Comparison of ENCODE assay signal across 8 cellular contexts in the genomic region with DNA sequence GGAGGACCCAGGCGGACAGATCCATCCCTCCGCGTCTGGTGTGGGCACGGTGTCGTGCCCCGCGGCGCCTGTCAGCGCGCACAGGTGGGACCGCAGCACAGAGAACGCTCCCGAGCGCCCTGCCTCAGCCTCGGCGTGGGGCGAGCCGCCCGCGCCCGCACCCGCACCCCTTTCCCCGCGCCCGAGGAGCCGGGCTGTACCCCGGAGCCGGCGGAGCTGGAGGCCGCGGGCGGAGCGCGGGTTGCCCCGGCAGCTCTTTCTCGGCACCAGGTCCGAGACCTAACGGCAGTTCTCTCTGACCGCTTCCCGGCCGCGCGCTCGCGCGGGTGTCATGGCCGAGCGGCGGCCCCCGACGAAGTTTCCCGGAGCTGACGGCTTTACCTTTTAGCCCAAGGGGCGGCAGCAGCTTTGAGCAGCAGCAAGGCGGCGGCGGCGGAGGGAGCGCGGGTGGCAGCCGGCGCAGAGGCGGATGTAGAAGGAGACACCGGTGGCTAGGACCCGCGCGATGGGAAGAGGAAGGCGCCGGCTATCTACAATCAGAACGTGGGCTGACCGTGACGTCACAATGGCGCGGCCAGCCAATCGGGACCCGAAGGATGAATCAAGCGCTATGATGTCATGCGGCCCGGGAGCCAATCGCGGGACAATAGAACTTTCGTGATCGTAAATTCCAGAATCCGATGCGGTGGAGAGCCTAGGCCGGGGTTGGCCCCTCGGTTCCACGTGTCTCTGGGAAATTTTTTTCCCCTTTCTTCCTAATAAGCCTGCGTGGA. TPM values are rescaled to one million over a fixed set of nuclear protein-coding genes. Genes with fewer than 3 reads are reported as not detected.
DNase-seq lines count a peak whose midpoint lies in the region; TF ChIP-seq lines count a peak whose summit lies in the region.

A gene with protein sequence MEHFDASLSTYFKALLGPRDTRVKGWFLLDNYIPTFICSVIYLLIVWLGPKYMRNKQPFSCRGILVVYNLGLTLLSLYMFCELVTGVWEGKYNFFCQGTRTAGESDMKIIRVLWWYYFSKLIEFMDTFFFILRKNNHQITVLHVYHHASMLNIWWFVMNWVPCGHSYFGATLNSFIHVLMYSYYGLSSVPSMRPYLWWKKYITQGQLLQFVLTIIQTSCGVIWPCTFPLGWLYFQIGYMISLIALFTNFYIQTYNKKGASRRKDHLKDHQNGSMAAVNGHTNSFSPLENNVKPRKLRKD (minus strand): TSS at position 515 of the 773 bp plus-strand sequence. CDS start 53,251 bp downstream, outside the sequence.

- peak; percentile 87 to 99 (median 96) for DNase-seq in CD8-positive, alpha-beta memory T cell
- DNase-seq in GM20000 (ENCODE audit: low spot score): peak; percentile 90
- peak; percentile 92 for DNase-seq in HT1080 (ENCODE audit: low read depth)
- peak; percentile 95 for DNase-seq in NOMO-1 treated with DMSO at 0.1 percent for 48 hours (lab: John Stamatoyannopoulos, UW; ENCODE audit: unreplicated experiment)
- peak; percentile 86 to 98 (median 97) for DNase-seq in activated CD8-positive, alpha-beta memory T cell treated with anti-CD3 and anti-CD28 coated beads for 48 hours (ENCODE audit: low read depth in 2 of 3, low spot score in 2 of 3)
- peak; percentile 91 to 95 for DNase-seq in stimulated activated CD8-positive, alpha-beta memory T cell treated with anti-CD3 and anti-CD28 coated beads, Interleukin-15, amount 100 ng/mL, for 4 hours (ENCODE audit: low read depth in 2 of 2)

- peaks cover 0 to 7% of the 10 kb centered on the region in 2 donors for H3K27me3 Mint-ChIP-seq in CD8-positive, alpha-beta memory T cell

- POLR2A ChIA-PET in CD8-positive, alpha-beta memory T cell (lab: Charles Lee): interaction anchor here (0.7 to 4.7 kb wide), 9 partner anchors 8 to 63 kb away, joined by 3 to 68 read pairs (median 6); no protein-coding TSS in a partner anchor

- no peak for TF ChIP-seq CTCF in GM20000 (IDR thresholded peaks at IDR 0.05; ENCODE audit: extremely low read depth, missing control alignments)

- CTCF ChIA-PET in CD8-positive, alpha-beta memory T cell (lab: Charles Lee): interaction anchor here (1.0 to 4.9 kb wide), 13 partner anchors 8 to 63 kb away, joined by 3 to 36 read pairs (median 7); no protein-coding TSS in a partner anchor

- peak within 1 kb of the TSS; percentile 91 for H3K27ac ChIP-seq in CD8-positive, alpha-beta memory T cell (ENCODE audit: low read depth, low read length)
- peak within 1 kb of the TSS; percentile 89 for H3K27ac ChIP-seq in mesodermal cell (ENCODE audit: low read depth, low read length, severe bottlenecking)

- H3K27ac Mint-ChIP-seq in CD8-positive, alpha-beta memory T cell: peak within 1 kb of the TSS; percentile 94 to 99 (median 98)

- H3K9me3 ChIP-seq in CD8-positive, alpha-beta memory T cell (ENCODE audit: low read length): no peaks in the 10 kb centered on the region
- H3K9me3 ChIP-seq in endocrine pancreas (ENCODE audit: control insufficient read depth, low read length) (no peaks in the 10 kb centered on the region), mesodermal cell (ENCODE audit: control insufficient read depth, low read length) (no peaks in the 10 kb centered on the region)

- WGBS in mesodermal cell (ENCODE audit: insufficient coverage in 2 of 2), 2 experiments: 1% methylated on average over 83 to 84 of the region's 89 CpGs

- no peaks in the 10 kb centered on the region for H3K9me3 Mint-ChIP-seq in CD8-positive, alpha-beta memory T cell

- H3K27me3 ChIP-seq in CD8-positive, alpha-beta memory T cell (ENCODE audit: insufficient read depth, low read length, poor library complexity, severe bottlenecking): no peaks in the 10 kb centered on the region
- H3K27me3 ChIP-seq in endocrine pancreas (ENCODE audit: control insufficient read depth, insufficient read depth, low read length): no peaks in the 10 kb centered on the region

- H3K4me1 Mint-ChIP-seq in CD8-positive, alpha-beta memory T cell: peaks cover 41 to 48% (median 46%) of the 10 kb centered on the region in 3 donors

- peaks cover 0 to 34% (median 5%) of the 10 kb centered on the region in 3 donors for H3K36me3 Mint-ChIP-seq in CD8-positive, alpha-beta memory T cell

- peaks cover 42% of the 10 kb centered on the region for H3K4me1 ChIP-seq in CD8-positive, alpha-beta memory T cell (ENCODE audit: insufficient read depth, low read length)
- H3K4me1 ChIP-seq in endocrine pancreas (ENCODE audit: control insufficient read depth, insufficient read depth, low read length): no peaks in the 10 kb centered on the region
- no peaks in the 10 kb centered on the region for H3K4me1 ChIP-seq in mesodermal cell (ENCODE audit: control insufficient read depth, insufficient read depth, low read length, poor library complexity, severe bottlenecking)

- peak within 1 kb of the TSS; percentile 96 to 100 (median 98) for H3K4me3 Mint-ChIP-seq in CD8-positive, alpha-beta memory T cell

- H3K36me3 ChIP-seq in CD8-positive, alpha-beta memory T cell (ENCODE audit: insufficient read depth, low read length): no peaks in the 10 kb centered on the region
- H3K36me3 ChIP-seq in endocrine pancreas (ENCODE audit: control insufficient read depth, insufficient read depth, low read length) (no peaks in the 10 kb centered on the region), mesodermal cell (ENCODE audit: control insufficient read depth, insufficient read depth, low read length) (peaks cover 14% of the 10 kb centered on the region)

- H3K9ac ChIP-seq in endocrine pancreas (ENCODE audit: control insufficient read depth, insufficient read depth, low read length): peak within 1 kb of the TSS; percentile 77

- H3K4me3 ChIP-seq in CD8-positive, alpha-beta memory T cell (ENCODE audit: low read length): peak within 1 kb of the TSS; percentile 90
- peak within 1 kb of the TSS; percentile 81 for H3K4me3 ChIP-seq in endocrine pancreas (ENCODE audit: control insufficient read depth, insufficient read depth, low read length)
- peak within 1 kb of the TSS; percentile 84 for H3K4me3 ChIP-seq in mesodermal cell (ENCODE audit: extremely low read depth, insufficient read depth, low read length, poor library complexity, severe bottlenecking)

RNA-seq across cellular contexts. Expression of the gene that starts here (rescaled TPM):
- 100 to 1,000 TPM; 117 to 124 TPM for total RNA-seq in CD8-positive, alpha-beta memory T cell
- polyA plus RNA-seq in CD8-positive, alpha-beta memory T cell: 96.9 TPM
- total RNA-seq in HT1080 (2014; rRNA removed; shearing (Covaris generic)): 37.3 and 85.6 TPM in 2 replicates
- 73.5 and 86.1 TPM in 2 replicates for polyA plus RNA-seq in HT1080 (2015; cell fraction: cytosol; rRNA removed)
- polyA plus RNA-seq in HT1080 (2015; cell fraction: nucleus; rRNA removed): 106 and 114 TPM in 2 replicates
- 134 TPM for polyA plus RNA-seq in mesodermal cell (2013, experiment 1 of 2)
- polyA plus RNA-seq in mesodermal cell (2013, experiment 2 of 2): 144 TPM

Comparison
In these comparisons a context has a peak if more than half of its experiments do, and no peak if none do; other contexts are left out.
1. Peak in every context shown above with its lines: DNase-seq, H3K4me3 ChIP-seq and H3K27ac ChIP-seq.